In genomic region chr1:27154469-27154990, GRCh38 we compare ENCODE assay signal across 8 cellular contexts. TPM values are rescaled to one million over a fixed set of nuclear protein-coding genes. Genes with fewer than 3 reads are reported as not detected.
A peak's percentile ranks its signal among the peaks of the same experiment; 100 is the strongest.
DNase-seq lines count a peak whose midpoint lies in the region; ATAC-seq and TF ChIP-seq lines count a peak whose summit lies in the region.

No MANE protein-coding gene starts in this region.

- no peaks in the 10 kb centered on the region for H3K36me3 Mint-ChIP-seq in mesothelial cell of epicardium

- intact Hi-C loops in breast epithelium (cut with DNase I; ENCODE audit: low total_unique reads): loop anchor here (5.0 kb wide), 1 partner anchor 37 kb away; no protein-coding TSS in a partner anchor

- peaks cover 2 to 31% of the 10 kb centered on the region in 2 donors for H3K4me1 ChIP-seq in breast epithelium

- peak overlapping the region; percentile 92 for H3K4me3 Mint-ChIP-seq in mesothelial cell of epicardium

- H3K9me3 ChIP-seq in breast epithelium: no peaks in the 10 kb centered on the region

- H3K27me3 ChIP-seq in breast epithelium: no peaks in the 10 kb centered on the region

- peak overlapping the region; percentile 81 for H3K4me3 ChIP-seq in AG10803 (ENCODE audit: low read length)
- H3K4me3 ChIP-seq in breast epithelium: peak overlapping the region; percentile 80 to 92 (median 81)

- no peak for TF ChIP-seq POLR2A in breast epithelium (IDR thresholded peaks at IDR 0.05)

- no peaks in the 10 kb centered on the region for H3K9me3 Mint-ChIP-seq in mesothelial cell of epicardium

- ATAC-seq in HG03460 (IDR thresholded peaks at IDR 0.05; ENCODE audit: unreplicated experiment) (peak; percentile 17), GM18517 (IDR thresholded peaks at IDR 0.05; ENCODE audit: unreplicated experiment) (no peak)

- peak overlapping the region; percentile 97 for H3K27ac Mint-ChIP-seq in mesothelial cell of epicardium

- no peak for DNase-seq in AG10803 (ENCODE audit: low read depth)
- no peak for DNase-seq in breast epithelium (ENCODE audit: low spot score in 2 of 2)
- no peak for DNase-seq in mesothelial cell of epicardium (ENCODE audit: low spot score in 2 of 2, unreplicated experiment in 2 of 2)
- no peak for DNase-seq in activated gamma-delta T cell treated with Interleukin-2 at 50 U/mL for 16 hours
- no peak for DNase-seq in NCI-H526 treated with DMSO at 0.1 percent for 48 hours (lab: John Stamatoyannopoulos, UW)
- no peak for DNase-seq in ureter (ENCODE audit: low spot score)

- H3K36me3 ChIP-seq in breast epithelium: no peaks in the 10 kb centered on the region

- no peak for TF ChIP-seq CTCF in AG10803 (conservative IDR thresholded peaks at IDR 0.05; ENCODE audit: low read length)
- TF ChIP-seq CTCF in breast epithelium (IDR thresholded peaks at IDR 0.05): no peak
- TF ChIP-seq CTCF in mesothelial cell of epicardium (IDR thresholded peaks at IDR 0.05; ENCODE audit: unreplicated experiment): no peak

- H3K27me3 Mint-ChIP-seq in mesothelial cell of epicardium (ENCODE audit: low read depth): no peaks in the 10 kb centered on the region

- H3K4me1 Mint-ChIP-seq in mesothelial cell of epicardium: peaks cover 43% of the 10 kb centered on the region

- peak overlapping the region; percentile 97 to 98 for H3K27ac ChIP-seq in breast epithelium

RNA-seq across cellular contexts. Expression of gene SLC9A1, which starts 0.4 kb away (rescaled TPM):
- total RNA-seq in breast epithelium: 10 to 100 TPM in 2 of 3 donors, 1 to 10 TPM in 1; 6.1 to 14.2 (median 13.8) TPM
- 32.5 to 34.6 TPM (median 33.9 TPM) in 3 replicates for total RNA-seq in mesothelial cell of epicardium
- 79.4 TPM for total RNA-seq in ureter
